ENCODE assay signal across 13 cellular contexts in genomic region chr6:29323332-29323731, GRCh38. TPM values are rescaled to one million over a fixed set of nuclear protein-coding genes. Genes with fewer than 3 reads are reported as not detected.
"Had no signal": no experiment of that assay in that cellular context is flagged by ENCODE, and none has a peak within 500 bp of the region (broad histone marks: within the 10 kb centered on the region; RNA-seq: fewer than 3 reads in every experiment).

No MANE protein-coding gene starts in this region.

RNA-seq across cellular contexts. Expression of gene OR14J1, which starts 21.8 kb away (rescaled TPM):
- total RNA-seq: OCI-LY7; PC-3; PC-9; Peyer's patch; Right ventricle myocardium inferior; Right ventricle myocardium superior; RPMI7951; SJCRH30; SJSA1; SK-MEL-5; T-cell; T-helper 1 cell treated with Interleukin-12 subunit alpha and Interleukin-12 subunit beta and Interleukin-4 antibody, amounts not matched to agents 30 ng/mL and 1 ng/mL, for 36 hours had no signal
- polyA plus RNA-seq: SK-N-SH had no signal

RNA-seq across cellular contexts. Expression of gene OR5V1, which starts 45.3 kb away (rescaled TPM):
- total RNA-seq: OCI-LY7; PC-3; PC-9; Peyer's patch; Right ventricle myocardium inferior; Right ventricle myocardium superior; RPMI7951; SJCRH30; SJSA1; SK-MEL-5; T-cell; T-helper 1 cell treated with Interleukin-12 subunit alpha and Interleukin-12 subunit beta and Interleukin-4 antibody, amounts not matched to agents 30 ng/mL and 1 ng/mL, for 36 hours had no signal
- polyA plus RNA-seq: SK-N-SH had no signal

RNA-seq across cellular contexts. Expression of gene OR12D3, which starts 51.8 kb away (rescaled TPM):
- total RNA-seq: OCI-LY7; PC-3; PC-9; Peyer's patch; Right ventricle myocardium inferior; Right ventricle myocardium superior; RPMI7951; SJCRH30; SJSA1; SK-MEL-5; T-cell; T-helper 1 cell treated with Interleukin-12 subunit alpha and Interleukin-12 subunit beta and Interleukin-4 antibody, amounts not matched to agents 30 ng/mL and 1 ng/mL, for 36 hours had no signal
- polyA plus RNA-seq: SK-N-SH had no signal
